12 cellular contexts compared by ENCODE assay signal in the genomic region with DNA sequence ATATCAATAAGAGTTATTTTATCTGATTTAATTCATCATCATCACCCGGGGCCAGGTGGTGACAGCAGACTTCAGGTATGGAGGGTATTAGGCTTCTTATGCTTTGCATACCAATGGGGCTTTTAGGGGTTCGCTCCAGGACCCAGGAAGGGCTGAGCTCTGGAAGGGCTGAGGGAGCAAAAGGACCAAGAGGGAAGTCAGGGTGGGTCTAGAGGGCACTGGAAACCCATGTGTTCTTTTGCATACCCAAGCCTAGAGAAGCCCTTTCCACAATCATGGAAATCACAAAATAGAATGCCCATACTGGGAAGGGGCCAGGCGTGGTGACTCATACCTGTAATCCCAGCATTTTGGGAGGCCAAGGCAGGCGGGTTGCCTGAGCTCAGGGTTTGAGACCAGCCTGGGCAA. TPM values are rescaled to one million over a fixed set of nuclear protein-coding genes. Genes with fewer than 3 reads are reported as not detected.
A peak's percentile ranks its signal among the peaks of the same experiment; 100 is the strongest.
DNase-seq lines count a peak whose midpoint lies in the region; ATAC-seq, FAIRE-seq and TF ChIP-seq lines count a peak whose summit lies in the region.
"Had no signal": no experiment of that assay in that cellular context is flagged by ENCODE, and none has a peak within 500 bp of the region (broad histone marks: within the 10 kb centered on the region; RNA-seq: fewer than 3 reads in every experiment).

No MANE protein-coding gene starts in this region.

- peak overlapping the region; percentile 48; the same call in 1 of the 2 replicates for H4K8ac ChIP-seq in H1 (ENCODE audit: extremely low read depth, insufficient read depth, low read length)

- no peak overlapping the region for H3K23ac ChIP-seq in H1 (ENCODE audit: insufficient read length)

- CTCF ChIA-PET in H1 (lab: Charles Lee; ENCODE audit: partially characterized antibody): interaction anchor here (0.8 to 3.4 kb wide), 10 partner anchors 13 to 99 kb away, joined by 3 to 16 read pairs (median 4); no protein-coding TSS in a partner anchor

- 4% methylated on average over 4 of the region's 4 CpGs; no CpG with 5 or more reads in 1 of the 2 experiments for WGBS in H1 (ENCODE audit: extremely low coverage in 1 of 2, insufficient coverage in 1 of 2, insufficient read length in 1 of 2, insufficient replicate concordance in 2 of 2, low coverage in 1 of 2, low lambda C conversion rate in 2 of 2, missing lambda C conversion rate in 1 of 2), 2 experiments

- H3K79me1 ChIP-seq in H1 (ENCODE audit: low read depth, low read length): no peaks in the 10 kb centered on the region

- no peak overlapping the region for H2BK120ac ChIP-seq in H1 (replicated peaks; ENCODE audit: low read depth, low read length)

- no peaks in the 10 kb centered on the region for H3K27me3 Mint-ChIP-seq in nephron (ENCODE audit: low read depth)

- no peak overlapping the region for H3K4me3 ChIP-seq in cardiac muscle cell
- peak overlapping the region in 1 of 4 experiments; percentile 38; a peak in 4 of 8 replicates for H3K4me3 ChIP-seq in H1 (ENCODE audit: extremely low read depth in 1 of 4, insufficient read depth in 2 of 4, low read depth in 3 of 4, low read length in 4 of 4)
- H3K4me3 ChIP-seq in uterus: no peak overlapping the region

- peak overlapping the region; percentile 93; the same call in 1 of the 2 replicates for H2BK12ac ChIP-seq in H1 (ENCODE audit: low read depth, low read length)

- FAIRE-seq in H1 (lab: Jason Lieb, UNC): no peak
- FAIRE-seq in HTR-8/SVneo (lab: Jason Lieb, UNC): no peak

- peak overlapping the region; percentile 66 for H2BK20ac ChIP-seq in H1 (ENCODE audit: low read length)

- no peak overlapping the region for H3K14ac ChIP-seq in H1 (ENCODE audit: insufficient read length)

- H3K9me3 ChIP-seq in cardiac muscle cell (ENCODE audit: low read depth) (no peaks in the 10 kb centered on the region), H1 (ENCODE audit: insufficient read depth in 2 of 2, low read depth in 1 of 2, low read length in 1 of 2) (no peaks in the 10 kb centered on the region), uterus (no peaks in the 10 kb centered on the region)

- H3K4me3 Mint-ChIP-seq in nephron: no peak overlapping the region
- H3K4me3 Mint-ChIP-seq: naive thymus-derived CD4-positive, alpha-beta T cell had no signal

- H3K4me1 Mint-ChIP-seq in nephron: peaks cover 32% of the 10 kb centered on the region

- intact Hi-C loops in cardiac septum (cut with DNase I): loop anchor here (2.0 kb wide), 1 partner anchor 30 kb away; no protein-coding TSS in a partner anchor
- intact Hi-C loops in uterus (cut with DNase I; ENCODE audit: low total_unique reads): no loop called here

- no peak overlapping the region for H2AFZ ChIP-seq in H1 (ENCODE audit: low read length)

- TF ChIP-seq RAD21 in H1 (IDR thresholded peaks at IDR 0.05 in 1 of 2, conservative IDR thresholded peaks at IDR 0.05 in 1 of 2; ENCODE audit: low read depth in 2 of 2, low read length in 2 of 2): no peak; a peak in 1 of 4 replicates

- H3K4me1 ChIP-seq in cardiac muscle cell (ENCODE audit: low read depth): peaks cover 26% of the 10 kb centered on the region
- H3K4me1 ChIP-seq in H1 (replicated peaks in 1 of 4; ENCODE audit: control insufficient read depth in 3 of 4, insufficient read depth in 4 of 4, low read length in 3 of 4): peaks cover 18 to 38% (median 31%) of the 10 kb centered on the region in 4 experiments
- H3K4me1 ChIP-seq in uterus: no peaks in the 10 kb centered on the region

- peak overlapping the region; percentile 69 for H4K5ac ChIP-seq in H1 (ENCODE audit: insufficient read length, low read depth, low read length)

- no peaks in the 10 kb centered on the region for H4K20me1 ChIP-seq in H1 (replicated peaks in 1 of 2; ENCODE audit: control insufficient read depth in 1 of 2, insufficient read depth in 2 of 2, low read length in 2 of 2)

- no peak for ATAC-seq in GM19035 (IDR thresholded peaks at IDR 0.05; ENCODE audit: unreplicated experiment)
- ATAC-seq: naive thymus-derived CD4-positive, alpha-beta T cell had no signal

- no peak overlapping the region for H2BK15ac ChIP-seq in H1 (ENCODE audit: low read length)

- H4K91ac ChIP-seq in H1 (replicated peaks; ENCODE audit: insufficient read length, low read length): peak overlapping the region; percentile 87

- no peaks in the 10 kb centered on the region for H3K79me2 ChIP-seq in H1 (ENCODE audit: control insufficient read depth in 1 of 2, insufficient read depth in 2 of 2, low read length in 2 of 2)

- DNase-seq in cardiac muscle cell (ENCODE audit: low read depth in 1 of 2, low spot score in 1 of 2) (no peak), cardiac septum (ENCODE audit: low spot score) (no peak), H1 (ENCODE audit: low read depth in 1 of 2, low spot score in 2 of 2) (peak; percentile 65 to 84), uterus (no peak), HT-29 (ENCODE audit: low spot score) (no peak), HTR-8/SVneo (ENCODE audit: insufficient read length, low spot score) (no peak)
- DNase-seq: central memory CD4-positive, alpha-beta T cell; naive thymus-derived CD4-positive, alpha-beta T cell; NCI-H2081 treated with DMSO at 0.1 percent for 48 hours; substantia nigra had no signal

- TF ChIP-seq EP300 in H1 (IDR thresholded peaks at IDR 0.05; ENCODE audit: borderline replicate concordance in 1 of 2, low read depth in 2 of 2, low read length in 2 of 2): no peak; a peak in 1 of 3 replicates

- peak overlapping the region; percentile 62 for H3K56ac ChIP-seq in H1 (replicated peaks; ENCODE audit: insufficient read length, low read depth, low read length)

- H3K27ac ChIP-seq in cardiac muscle cell (peak overlapping the region; percentile 100), H1 (ENCODE audit: low read depth, low read length) (peak overlapping the region; percentile 96), uterus (peak overlapping the region; percentile 87 to 93)

- no peaks in the 10 kb centered on the region for H3K36me3 Mint-ChIP-seq in nephron (ENCODE audit: low read depth)
- H3K36me3 Mint-ChIP-seq: naive thymus-derived CD4-positive, alpha-beta T cell had no signal

- no peaks in the 10 kb centered on the region for H3K23me2 ChIP-seq in H1 (ENCODE audit: low read depth, low read length)

- TF ChIP-seq CTCF in cardiac muscle cell (IDR thresholded peaks at IDR 0.05; ENCODE audit: low read depth, low read length) (no peak), H1 (IDR thresholded peaks at IDR 0.05; ENCODE audit: control extremely low read depth in 1 of 3, insufficient read depth in 1 of 3, low read depth in 1 of 3, low read length in 3 of 3) (no peak), nephron (IDR thresholded peaks at IDR 0.05; ENCODE audit: unreplicated experiment in 3 of 3) (no peak), uterus (IDR thresholded peaks at IDR 0.05) (no peak)

- peak overlapping the region; percentile 65 for H3K4ac ChIP-seq in H1 (replicated peaks; ENCODE audit: insufficient read length, low read depth, low read length)

- peak overlapping the region in 2 of 4 experiments; percentile 55 to 69; a peak in 4 of 7 replicates for H3K9ac ChIP-seq in H1 (replicated peaks in 1 of 4; ENCODE audit: extremely low read depth in 1 of 4, low read depth in 3 of 4, low read length in 3 of 4)

- TF ChIP-seq POLR2A in H1 (IDR thresholded peaks at IDR 0.05; ENCODE audit: control extremely low read depth in 1 of 2, low read depth in 2 of 2, low read length in 2 of 2): peak; percentile 49 to 80
- TF ChIP-seq POLR2A in uterus (IDR thresholded peaks at IDR 0.05): no peak

- H3K36me3 ChIP-seq in cardiac muscle cell (no peaks in the 10 kb centered on the region), H1 (ENCODE audit: control insufficient read depth in 2 of 4, insufficient read depth in 4 of 4, low read length in 3 of 4) (no peaks in the 10 kb centered on the region), uterus (no peaks in the 10 kb centered on the region)

- peak overlapping the region; percentile 100 for H2BK5ac ChIP-seq in H1 (ENCODE audit: low read depth, low read length)

- H2AK5ac ChIP-seq in H1 (ENCODE audit: low read depth, low read length): peak overlapping the region; percentile 98; the same call in 1 of the 2 replicates

- POLR2A ChIA-PET in H1 (lab: Charles Lee; ENCODE audit: partially characterized antibody): interaction anchor here (0.5 to 8.5 kb wide), 36 partner anchors 8 to 209 kb away, joined by 3 to 261 read pairs (median 8); a partner anchor contains a TSS

- H3K27me3 ChIP-seq in cardiac muscle cell (no peaks in the 10 kb centered on the region), H1 (replicated peaks in 1 of 4; ENCODE audit: control insufficient read depth in 3 of 4, extremely low read depth in 1 of 4, insufficient read depth in 3 of 4, low read length in 3 of 4) (no peaks in the 10 kb centered on the region), uterus (no peaks in the 10 kb centered on the region)

- H3K27ac Mint-ChIP-seq in nephron: peak overlapping the region; percentile 95 to 98 (median 95)

- H3K4me2 ChIP-seq in H1 (ENCODE audit: insufficient read depth in 1 of 2, low read depth in 2 of 2, low read length in 2 of 2): peak overlapping the region; percentile 65 to 75

- H3K9me3 Mint-ChIP-seq in nephron: no peaks in the 10 kb centered on the region
- H3K9me3 Mint-ChIP-seq: naive thymus-derived CD4-positive, alpha-beta T cell had no signal

- H3K18ac ChIP-seq in H1 (ENCODE audit: extremely low read depth, low read length): peak overlapping the region; percentile 84

RNA-seq across cellular contexts. Expression of a gene that starts 30.9 kb away (rescaled TPM):
- total RNA-seq in cardiac muscle cell (130 and 167 TPM in 2 replicates), cardiac septum (284 TPM), uterus (100 to 1,000 TPM in 3 of 4 donors, 10 to 100 TPM in 1; 77.4 to 313 (median 215) TPM)
- polyA plus RNA-seq in cardiac muscle cell (118 and 162 TPM in 2 replicates), H1 (2011; rRNA removed) (91.8 and 119 TPM in 2 replicates)
- 361 and 377 TPM in 2 replicates for total RNA-seq in H1 (2021; fragmentation: NEBNext Ultra II Directional; extraction: Animal tissue kit (Norgen Biotek cat#: 25700))
- polyA plus RNA-seq in H1 (2011; cell fraction: cytosol; rRNA removed): 116 TPM
- 183 TPM for polyA plus RNA-seq in H1 (2011; cell fraction: nucleus; rRNA removed)
- 169 to 191 TPM (median 182 TPM) in 4 replicates for polyA plus RNA-seq in H1 (2012, experiment 1 of 2)
- polyA plus RNA-seq in H1 (2012, experiment 2 of 2): 19.7 TPM
- 282 TPM for polyA plus RNA-seq in H1 (2013, experiment 1 of 2)
- polyA plus RNA-seq in H1 (2013, experiment 2 of 2): 348 TPM
- 196 and 261 TPM in 2 replicates for polyA minus RNA-seq in H1 (2011; rRNA and poly(A)+ RNA removed)
- 193 TPM for polyA minus RNA-seq in H1 (2011; cell fraction: cytosol; rRNA and poly(A)+ RNA removed)
- polyA minus RNA-seq in H1 (2011; cell fraction: nucleus; rRNA and poly(A)+ RNA removed): 317 TPM
- total RNA-seq in HT-29 (2014; rRNA removed; shearing (Covaris generic)): 31.6 and 41.9 TPM in 2 replicates

RNA-seq across cellular contexts. Expression of a gene that starts 56.1 kb away (rescaled TPM):
- total RNA-seq in cardiac muscle cell: 3.8 and 5.4 TPM in 2 replicates
- 4.0 and 4.1 TPM in 2 replicates for polyA plus RNA-seq in cardiac muscle cell
- 15.3 TPM for total RNA-seq in cardiac septum
- total RNA-seq in H1 (2021; fragmentation: NEBNext Ultra II Directional; extraction: Animal tissue kit (Norgen Biotek cat#: 25700)): 23.8 and 26.1 TPM in 2 replicates
- polyA plus RNA-seq in H1 (2011; rRNA removed): 15.8 and 16.2 TPM in 2 replicates
- 19.5 TPM for polyA plus RNA-seq in H1 (2011; cell fraction: cytosol; rRNA removed)
- 21.1 TPM for polyA plus RNA-seq in H1 (2011; cell fraction: nucleus; rRNA removed)
- 19.7 to 29.1 TPM (median 26.3 TPM) in 4 replicates for polyA plus RNA-seq in H1 (2012, experiment 1 of 2)
- 23.8 TPM for polyA plus RNA-seq in H1 (2012, experiment 2 of 2)
- polyA plus RNA-seq in H1 (2013, experiment 1 of 2): 30.9 TPM
- 32.5 TPM for polyA plus RNA-seq in H1 (2013, experiment 2 of 2)
- polyA minus RNA-seq in H1 (2011; rRNA and poly(A)+ RNA removed): 9.7 and 10.8 TPM in 2 replicates
- 6.0 TPM for polyA minus RNA-seq in H1 (2011; cell fraction: cytosol; rRNA and poly(A)+ RNA removed)
- 4.4 TPM for polyA minus RNA-seq in H1 (2011; cell fraction: nucleus; rRNA and poly(A)+ RNA removed)
- 10 to 100 TPM in 2 of 4 donors, 1 to 10 TPM in 2; 1.8 to 15.3 (median 9.0) TPM for total RNA-seq in uterus
- 0.15 and 0.21 TPM in 2 replicates for total RNA-seq in HT-29 (2014; rRNA removed; shearing (Covaris generic))
- polyA plus RNA-seq: naive thymus-derived CD4-positive, alpha-beta T cell had no signal

Comparison
In these comparisons a context has a peak if more than half of its experiments do, and no peak if none do; other contexts are left out.
1. DNase-seq: peak in H1 (2 of 2); none in cardiac muscle cell (0 of 2), cardiac septum (single experiment), uterus (0 of 2), HT-29 (single experiment) and HTR-8/SVneo (single experiment).
2. POLR2A ChIP-seq: peak in H1 (2 of 2); none in uterus (0 of 2).
3. Peak in every context shown above with its lines, with median percentiles within 50 percentile points of each other: H3K27ac ChIP-seq.